1 cellular context compared by ENCODE assay signal in the genomic region with DNA sequence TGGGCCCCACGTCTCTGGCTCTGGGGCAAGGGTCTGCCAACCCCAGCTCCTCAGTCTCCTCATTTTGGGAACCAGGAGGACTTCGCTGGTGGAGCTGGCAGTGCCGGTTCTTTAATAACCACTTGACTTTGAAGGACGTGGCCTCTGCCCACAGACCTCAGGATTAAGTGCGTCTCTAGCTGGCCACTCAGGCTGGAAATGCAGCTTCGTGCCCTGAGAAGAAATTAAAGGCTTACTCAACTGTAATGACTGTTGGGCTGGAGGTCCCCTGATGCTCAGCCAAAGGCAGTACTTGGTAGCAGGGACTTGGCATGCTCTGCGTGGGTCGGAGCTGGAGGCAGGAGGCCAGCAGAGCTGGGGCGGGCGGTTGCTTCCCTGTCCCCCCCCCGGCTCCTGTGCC.
TF ChIP-seq lines count a peak whose summit lies in the region.

No MANE protein-coding gene starts in this region.

TF ChIP-seq in GM23338, 12 proteins besides CTCF, POLR2A, EP300 and RAD21 (continued from another document):
- TF ChIP-seq, protein P1, sequence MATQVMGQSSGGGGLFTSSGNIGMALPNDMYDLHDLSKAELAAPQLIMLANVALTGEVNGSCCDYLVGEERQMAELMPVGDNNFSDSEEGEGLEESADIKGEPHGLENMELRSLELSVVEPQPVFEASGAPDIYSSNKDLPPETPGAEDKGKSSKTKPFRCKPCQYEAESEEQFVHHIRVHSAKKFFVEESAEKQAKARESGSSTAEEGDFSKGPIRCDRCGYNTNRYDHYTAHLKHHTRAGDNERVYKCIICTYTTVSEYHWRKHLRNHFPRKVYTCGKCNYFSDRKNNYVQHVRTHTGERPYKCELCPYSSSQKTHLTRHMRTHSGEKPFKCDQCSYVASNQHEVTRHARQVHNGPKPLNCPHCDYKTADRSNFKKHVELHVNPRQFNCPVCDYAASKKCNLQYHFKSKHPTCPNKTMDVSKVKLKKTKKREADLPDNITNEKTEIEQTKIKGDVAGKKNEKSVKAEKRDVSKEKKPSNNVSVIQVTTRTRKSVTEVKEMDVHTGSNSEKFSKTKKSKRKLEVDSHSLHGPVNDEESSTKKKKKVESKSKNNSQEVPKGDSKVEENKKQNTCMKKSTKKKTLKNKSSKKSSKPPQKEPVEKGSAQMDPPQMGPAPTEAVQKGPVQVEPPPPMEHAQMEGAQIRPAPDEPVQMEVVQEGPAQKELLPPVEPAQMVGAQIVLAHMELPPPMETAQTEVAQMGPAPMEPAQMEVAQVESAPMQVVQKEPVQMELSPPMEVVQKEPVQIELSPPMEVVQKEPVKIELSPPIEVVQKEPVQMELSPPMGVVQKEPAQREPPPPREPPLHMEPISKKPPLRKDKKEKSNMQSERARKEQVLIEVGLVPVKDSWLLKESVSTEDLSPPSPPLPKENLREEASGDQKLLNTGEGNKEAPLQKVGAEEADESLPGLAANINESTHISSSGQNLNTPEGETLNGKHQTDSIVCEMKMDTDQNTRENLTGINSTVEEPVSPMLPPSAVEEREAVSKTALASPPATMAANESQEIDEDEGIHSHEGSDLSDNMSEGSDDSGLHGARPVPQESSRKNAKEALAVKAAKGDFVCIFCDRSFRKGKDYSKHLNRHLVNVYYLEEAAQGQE (IDR thresholded peaks at IDR 0.05; ENCODE audit: unreplicated experiment) = no peak
